ENCODE assay signal across 2 cellular contexts in the genomic region with DNA sequence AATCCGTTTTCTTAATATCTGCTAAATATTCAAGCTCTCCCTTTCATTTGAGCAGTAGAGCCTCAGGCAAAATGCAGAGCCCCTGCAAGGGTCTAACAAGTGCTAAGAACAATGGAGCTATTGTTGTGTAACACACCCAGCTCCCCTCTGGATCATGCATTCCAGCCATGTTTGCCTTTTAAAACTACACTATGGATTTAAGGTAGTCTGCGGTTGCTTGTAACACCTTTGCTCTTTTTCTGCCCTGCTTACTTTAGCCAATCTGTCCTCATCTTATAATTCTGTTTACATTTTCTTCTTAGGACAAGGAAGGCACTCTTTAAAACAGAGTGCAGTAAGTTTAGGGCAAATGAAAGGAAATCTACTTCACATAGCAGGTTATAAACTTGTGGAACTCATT.
TF ChIP-seq lines count a peak whose summit lies in the region.

No MANE protein-coding gene starts in this region.

TF ChIP-seq in SK-N-SH, 30 proteins besides CTCF, POLR2A, EP300 and RAD21 (continued from another document):
- no peak for TF ChIP-seq RCOR1 (IDR thresholded peaks at IDR 0.05; ENCODE audit: low read length)
- TF ChIP-seq, protein P1, sequence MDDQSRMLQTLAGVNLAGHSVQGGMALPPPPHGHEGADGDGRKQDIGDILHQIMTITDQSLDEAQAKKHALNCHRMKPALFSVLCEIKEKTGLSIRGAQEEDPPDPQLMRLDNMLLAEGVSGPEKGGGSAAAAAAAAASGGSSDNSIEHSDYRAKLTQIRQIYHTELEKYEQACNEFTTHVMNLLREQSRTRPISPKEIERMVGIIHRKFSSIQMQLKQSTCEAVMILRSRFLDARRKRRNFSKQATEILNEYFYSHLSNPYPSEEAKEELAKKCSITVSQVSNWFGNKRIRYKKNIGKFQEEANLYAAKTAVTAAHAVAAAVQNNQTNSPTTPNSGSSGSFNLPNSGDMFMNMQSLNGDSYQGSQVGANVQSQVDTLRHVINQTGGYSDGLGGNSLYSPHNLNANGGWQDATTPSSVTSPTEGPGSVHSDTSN (IDR thresholded peaks at IDR 0.05): no peak
- TF ChIP-seq, protein P2, sequence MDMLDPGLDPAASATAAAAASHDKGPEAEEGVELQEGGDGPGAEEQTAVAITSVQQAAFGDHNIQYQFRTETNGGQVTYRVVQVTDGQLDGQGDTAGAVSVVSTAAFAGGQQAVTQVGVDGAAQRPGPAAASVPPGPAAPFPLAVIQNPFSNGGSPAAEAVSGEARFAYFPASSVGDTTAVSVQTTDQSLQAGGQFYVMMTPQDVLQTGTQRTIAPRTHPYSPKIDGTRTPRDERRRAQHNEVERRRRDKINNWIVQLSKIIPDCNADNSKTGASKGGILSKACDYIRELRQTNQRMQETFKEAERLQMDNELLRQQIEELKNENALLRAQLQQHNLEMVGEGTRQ (IDR thresholded peaks at IDR 0.05; ENCODE audit: borderline replicate concordance, low read depth, low read length): no peak
- TF ChIP-seq FOSL2 (IDR thresholded peaks at IDR 0.05; ENCODE audit: borderline replicate concordance, low read depth): no peak
- TF ChIP-seq JUND (IDR thresholded peaks at IDR 0.05): no peak
- no peak for TF ChIP-seq MEF2A (IDR thresholded peaks at IDR 0.05; ENCODE audit: borderline replicate concordance, low read depth)
- no peak for TF ChIP-seq GATA2 (CRISPR knock-in tag; IDR thresholded peaks at IDR 0.05)
- no peak for TF ChIP-seq TEAD4 (IDR thresholded peaks at IDR 0.05; ENCODE audit: borderline replicate concordance, insufficient read depth)
- TF ChIP-seq, protein P3, sequence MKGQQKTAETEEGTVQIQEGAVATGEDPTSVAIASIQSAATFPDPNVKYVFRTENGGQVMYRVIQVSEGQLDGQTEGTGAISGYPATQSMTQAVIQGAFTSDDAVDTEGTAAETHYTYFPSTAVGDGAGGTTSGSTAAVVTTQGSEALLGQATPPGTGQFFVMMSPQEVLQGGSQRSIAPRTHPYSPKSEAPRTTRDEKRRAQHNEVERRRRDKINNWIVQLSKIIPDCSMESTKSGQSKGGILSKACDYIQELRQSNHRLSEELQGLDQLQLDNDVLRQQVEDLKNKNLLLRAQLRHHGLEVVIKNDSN (IDR thresholded peaks at IDR 0.05; ENCODE audit: borderline replicate concordance, low read depth): no peak
- no peak for TF ChIP-seq NFIC (IDR thresholded peaks at IDR 0.05; ENCODE audit: borderline replicate concordance)
- no peak for TF ChIP-seq CHD2 (IDR thresholded peaks at IDR 0.05; ENCODE audit: low read length, partially characterized antibody)
- TF ChIP-seq, protein P4, sequence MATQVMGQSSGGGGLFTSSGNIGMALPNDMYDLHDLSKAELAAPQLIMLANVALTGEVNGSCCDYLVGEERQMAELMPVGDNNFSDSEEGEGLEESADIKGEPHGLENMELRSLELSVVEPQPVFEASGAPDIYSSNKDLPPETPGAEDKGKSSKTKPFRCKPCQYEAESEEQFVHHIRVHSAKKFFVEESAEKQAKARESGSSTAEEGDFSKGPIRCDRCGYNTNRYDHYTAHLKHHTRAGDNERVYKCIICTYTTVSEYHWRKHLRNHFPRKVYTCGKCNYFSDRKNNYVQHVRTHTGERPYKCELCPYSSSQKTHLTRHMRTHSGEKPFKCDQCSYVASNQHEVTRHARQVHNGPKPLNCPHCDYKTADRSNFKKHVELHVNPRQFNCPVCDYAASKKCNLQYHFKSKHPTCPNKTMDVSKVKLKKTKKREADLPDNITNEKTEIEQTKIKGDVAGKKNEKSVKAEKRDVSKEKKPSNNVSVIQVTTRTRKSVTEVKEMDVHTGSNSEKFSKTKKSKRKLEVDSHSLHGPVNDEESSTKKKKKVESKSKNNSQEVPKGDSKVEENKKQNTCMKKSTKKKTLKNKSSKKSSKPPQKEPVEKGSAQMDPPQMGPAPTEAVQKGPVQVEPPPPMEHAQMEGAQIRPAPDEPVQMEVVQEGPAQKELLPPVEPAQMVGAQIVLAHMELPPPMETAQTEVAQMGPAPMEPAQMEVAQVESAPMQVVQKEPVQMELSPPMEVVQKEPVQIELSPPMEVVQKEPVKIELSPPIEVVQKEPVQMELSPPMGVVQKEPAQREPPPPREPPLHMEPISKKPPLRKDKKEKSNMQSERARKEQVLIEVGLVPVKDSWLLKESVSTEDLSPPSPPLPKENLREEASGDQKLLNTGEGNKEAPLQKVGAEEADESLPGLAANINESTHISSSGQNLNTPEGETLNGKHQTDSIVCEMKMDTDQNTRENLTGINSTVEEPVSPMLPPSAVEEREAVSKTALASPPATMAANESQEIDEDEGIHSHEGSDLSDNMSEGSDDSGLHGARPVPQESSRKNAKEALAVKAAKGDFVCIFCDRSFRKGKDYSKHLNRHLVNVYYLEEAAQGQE (IDR thresholded peaks at IDR 0.05; ENCODE audit: low read depth, low read length): no peak
- TF ChIP-seq FOXM1 (IDR thresholded peaks at IDR 0.05; ENCODE audit: low read depth): no peak
- no peak for TF ChIP-seq FOXJ3 (CRISPR knock-in tag; IDR thresholded peaks at IDR 0.05)
- TF ChIP-seq RXRA (IDR thresholded peaks at IDR 0.05; ENCODE audit: borderline replicate concordance, low read depth): no peak
- TF ChIP-seq SMC3 (IDR thresholded peaks at IDR 0.05; ENCODE audit: low read depth, low read length): no peak
- no peak for TF ChIP-seq MXI1 (IDR thresholded peaks at IDR 0.05; ENCODE audit: low read depth, low read length)
TF ChIP-seq in SK-N-SH: peak in this region for 0.

TF ChIP-seq in SK-N-SH treated with all-trans-retinoic acid at 6 μM for 48 hours, 23 proteins besides CTCF, POLR2A, EP300 and RAD21 (continued from another document):
- TF ChIP-seq, protein P5, sequence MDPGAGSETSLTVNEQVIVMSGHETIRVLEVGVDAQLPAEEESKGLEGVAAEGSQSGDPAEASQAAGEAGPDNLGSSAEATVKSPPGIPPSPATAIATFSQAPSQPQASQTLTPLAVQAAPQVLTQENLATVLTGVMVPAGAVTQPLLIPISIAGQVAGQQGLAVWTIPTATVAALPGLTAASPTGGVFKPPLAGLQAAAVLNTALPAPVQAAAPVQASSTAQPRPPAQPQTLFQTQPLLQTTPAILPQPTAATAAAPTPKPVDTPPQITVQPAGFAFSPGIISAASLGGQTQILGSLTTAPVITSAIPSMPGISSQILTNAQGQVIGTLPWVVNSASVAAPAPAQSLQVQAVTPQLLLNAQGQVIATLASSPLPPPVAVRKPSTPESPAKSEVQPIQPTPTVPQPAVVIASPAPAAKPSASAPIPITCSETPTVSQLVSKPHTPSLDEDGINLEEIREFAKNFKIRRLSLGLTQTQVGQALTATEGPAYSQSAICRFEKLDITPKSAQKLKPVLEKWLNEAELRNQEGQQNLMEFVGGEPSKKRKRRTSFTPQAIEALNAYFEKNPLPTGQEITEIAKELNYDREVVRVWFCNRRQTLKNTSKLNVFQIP (CRISPR knock-in tag; IDR thresholded peaks at IDR 0.05; ENCODE audit: borderline replicate concordance, low read depth): no peak
- TF ChIP-seq RARB (CRISPR knock-in tag; IDR thresholded peaks at IDR 0.05) (no peak), TCF4 (CRISPR knock-in tag; IDR thresholded peaks at IDR 0.05; ENCODE audit: borderline replicate concordance) (no peak), SNAI2 (CRISPR knock-in tag; IDR thresholded peaks at IDR 0.05) (no peak), OSR1 (CRISPR knock-in tag; IDR thresholded peaks at IDR 0.05) (no peak)
- TF ChIP-seq, protein P6, sequence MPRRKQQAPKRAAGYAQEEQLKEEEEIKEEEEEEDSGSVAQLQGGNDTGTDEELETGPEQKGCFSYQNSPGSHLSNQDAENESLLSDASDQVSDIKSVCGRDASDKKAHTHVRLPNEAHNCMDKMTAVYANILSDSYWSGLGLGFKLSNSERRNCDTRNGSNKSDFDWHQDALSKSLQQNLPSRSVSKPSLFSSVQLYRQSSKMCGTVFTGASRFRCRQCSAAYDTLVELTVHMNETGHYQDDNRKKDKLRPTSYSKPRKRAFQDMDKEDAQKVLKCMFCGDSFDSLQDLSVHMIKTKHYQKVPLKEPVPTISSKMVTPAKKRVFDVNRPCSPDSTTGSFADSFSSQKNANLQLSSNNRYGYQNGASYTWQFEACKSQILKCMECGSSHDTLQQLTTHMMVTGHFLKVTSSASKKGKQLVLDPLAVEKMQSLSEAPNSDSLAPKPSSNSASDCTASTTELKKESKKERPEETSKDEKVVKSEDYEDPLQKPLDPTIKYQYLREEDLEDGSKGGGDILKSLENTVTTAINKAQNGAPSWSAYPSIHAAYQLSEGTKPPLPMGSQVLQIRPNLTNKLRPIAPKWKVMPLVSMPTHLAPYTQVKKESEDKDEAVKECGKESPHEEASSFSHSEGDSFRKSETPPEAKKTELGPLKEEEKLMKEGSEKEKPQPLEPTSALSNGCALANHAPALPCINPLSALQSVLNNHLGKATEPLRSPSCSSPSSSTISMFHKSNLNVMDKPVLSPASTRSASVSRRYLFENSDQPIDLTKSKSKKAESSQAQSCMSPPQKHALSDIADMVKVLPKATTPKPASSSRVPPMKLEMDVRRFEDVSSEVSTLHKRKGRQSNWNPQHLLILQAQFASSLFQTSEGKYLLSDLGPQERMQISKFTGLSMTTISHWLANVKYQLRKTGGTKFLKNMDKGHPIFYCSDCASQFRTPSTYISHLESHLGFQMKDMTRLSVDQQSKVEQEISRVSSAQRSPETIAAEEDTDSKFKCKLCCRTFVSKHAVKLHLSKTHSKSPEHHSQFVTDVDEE (CRISPR knock-in tag; IDR thresholded peaks at IDR 0.05): no peak
TF ChIP-seq in SK-N-SH treated with all-trans-retinoic acid at 6 μM for 48 hours: peak in this region for 0.
